1 cellular context compared by ENCODE assay signal in the genomic region with DNA sequence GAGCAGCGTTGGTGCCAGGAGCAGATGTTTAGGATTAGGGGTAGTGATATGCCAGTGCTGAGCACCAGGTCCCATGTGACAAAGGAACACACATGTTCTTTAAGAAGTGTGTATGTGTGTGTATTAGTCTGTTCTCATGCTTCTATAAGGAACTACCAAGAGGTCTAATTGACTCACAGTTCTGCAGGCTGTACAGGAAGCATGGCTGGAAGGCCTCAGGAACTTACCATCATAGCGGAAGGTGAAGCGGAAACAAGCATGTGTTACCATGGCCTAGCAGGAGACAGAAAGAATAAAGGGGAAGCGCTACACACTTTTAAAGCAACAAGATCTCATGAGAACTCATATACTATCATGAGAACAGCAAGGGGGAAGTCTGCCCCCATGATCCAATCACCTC.
TF ChIP-seq lines count a peak whose summit lies in the region.

No MANE protein-coding gene starts in this region.

TF ChIP-seq in GM23338, 12 proteins besides CTCF, POLR2A, EP300 and RAD21 (continued from another document):
- TF ChIP-seq, protein P1, sequence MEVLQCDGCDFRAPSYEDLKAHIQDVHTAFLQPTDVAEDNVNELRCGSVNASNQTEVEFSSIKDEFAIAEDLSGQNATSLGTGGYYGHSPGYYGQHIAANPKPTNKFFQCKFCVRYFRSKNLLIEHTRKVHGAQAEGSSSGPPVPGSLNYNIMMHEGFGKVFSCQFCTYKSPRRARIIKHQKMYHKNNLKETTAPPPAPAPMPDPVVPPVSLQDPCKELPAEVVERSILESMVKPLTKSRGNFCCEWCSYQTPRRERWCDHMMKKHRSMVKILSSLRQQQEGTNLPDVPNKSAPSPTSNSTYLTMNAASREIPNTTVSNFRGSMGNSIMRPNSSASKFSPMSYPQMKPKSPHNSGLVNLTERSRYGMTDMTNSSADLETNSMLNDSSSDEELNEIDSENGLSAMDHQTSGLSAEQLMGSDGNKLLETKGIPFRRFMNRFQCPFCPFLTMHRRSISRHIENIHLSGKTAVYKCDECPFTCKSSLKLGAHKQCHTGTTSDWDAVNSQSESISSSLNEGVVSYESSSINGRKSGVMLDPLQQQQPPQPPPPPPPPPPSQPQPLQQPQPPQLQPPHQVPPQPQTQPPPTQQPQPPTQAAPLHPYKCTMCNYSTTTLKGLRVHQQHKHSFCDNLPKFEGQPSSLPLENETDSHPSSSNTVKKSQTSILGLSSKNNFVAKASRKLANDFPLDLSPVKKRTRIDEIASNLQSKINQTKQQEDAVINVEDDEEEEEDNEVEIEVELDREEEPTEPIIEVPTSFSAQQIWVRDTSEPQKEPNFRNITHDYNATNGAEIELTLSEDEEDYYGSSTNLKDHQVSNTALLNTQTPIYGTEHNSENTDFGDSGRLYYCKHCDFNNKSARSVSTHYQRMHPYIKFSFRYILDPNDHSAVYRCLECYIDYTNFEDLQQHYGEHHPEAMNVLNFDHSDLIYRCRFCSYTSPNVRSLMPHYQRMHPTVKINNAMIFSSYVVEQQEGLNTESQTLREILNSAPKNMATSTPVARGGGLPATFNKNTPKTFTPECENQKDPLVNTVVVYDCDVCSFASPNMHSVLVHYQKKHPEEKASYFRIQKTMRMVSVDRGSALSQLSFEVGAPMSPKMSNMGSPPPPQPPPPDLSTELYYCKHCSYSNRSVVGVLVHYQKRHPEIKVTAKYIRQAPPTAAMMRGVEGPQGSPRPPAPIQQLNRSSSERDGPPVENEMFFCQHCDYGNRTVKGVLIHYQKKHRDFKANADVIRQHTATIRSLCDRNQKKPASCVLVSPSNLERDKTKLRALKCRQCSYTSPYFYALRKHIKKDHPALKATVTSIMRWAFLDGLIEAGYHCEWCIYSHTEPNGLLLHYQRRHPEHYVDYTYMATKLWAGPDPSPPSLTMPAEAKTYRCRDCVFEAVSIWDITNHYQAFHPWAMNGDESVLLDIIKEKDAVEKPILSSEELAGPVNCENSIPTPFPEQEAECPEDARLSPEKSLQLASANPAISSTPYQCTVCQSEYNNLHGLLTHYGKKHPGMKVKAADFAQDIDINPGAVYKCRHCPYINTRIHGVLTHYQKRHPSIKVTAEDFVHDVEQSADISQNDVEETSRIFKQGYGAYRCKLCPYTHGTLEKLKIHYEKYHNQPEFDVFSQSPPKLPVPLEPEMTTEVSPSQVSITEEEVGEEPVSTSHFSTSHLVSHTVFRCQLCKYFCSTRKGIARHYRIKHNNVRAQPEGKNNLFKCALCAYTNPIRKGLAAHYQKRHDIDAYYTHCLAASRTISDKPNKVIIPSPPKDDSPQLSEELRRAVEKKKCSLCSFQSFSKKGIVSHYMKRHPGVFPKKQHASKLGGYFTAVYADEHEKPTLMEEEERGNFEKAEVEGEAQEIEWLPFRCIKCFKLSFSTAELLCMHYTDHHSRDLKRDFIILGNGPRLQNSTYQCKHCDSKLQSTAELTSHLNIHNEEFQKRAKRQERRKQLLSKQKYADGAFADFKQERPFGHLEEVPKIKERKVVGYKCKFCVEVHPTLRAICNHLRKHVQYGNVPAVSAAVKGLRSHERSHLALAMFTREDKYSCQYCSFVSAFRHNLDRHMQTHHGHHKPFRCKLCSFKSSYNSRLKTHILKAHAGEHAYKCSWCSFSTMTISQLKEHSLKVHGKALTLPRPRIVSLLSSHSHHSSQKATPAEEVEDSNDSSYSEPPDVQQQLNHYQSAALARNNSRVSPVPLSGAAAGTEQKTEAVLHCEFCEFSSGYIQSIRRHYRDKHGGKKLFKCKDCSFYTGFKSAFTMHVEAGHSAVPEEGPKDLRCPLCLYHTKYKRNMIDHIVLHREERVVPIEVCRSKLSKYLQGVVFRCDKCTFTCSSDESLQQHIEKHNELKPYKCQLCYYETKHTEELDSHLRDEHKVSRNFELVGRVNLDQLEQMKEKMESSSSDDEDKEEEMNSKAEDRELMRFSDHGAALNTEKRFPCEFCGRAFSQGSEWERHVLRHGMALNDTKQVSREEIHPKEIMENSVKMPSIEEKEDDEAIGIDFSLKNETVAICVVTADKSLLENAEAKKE (CRISPR knock-in tag; IDR thresholded peaks at IDR 0.05), result no peak
- TF ChIP-seq, protein P2, sequence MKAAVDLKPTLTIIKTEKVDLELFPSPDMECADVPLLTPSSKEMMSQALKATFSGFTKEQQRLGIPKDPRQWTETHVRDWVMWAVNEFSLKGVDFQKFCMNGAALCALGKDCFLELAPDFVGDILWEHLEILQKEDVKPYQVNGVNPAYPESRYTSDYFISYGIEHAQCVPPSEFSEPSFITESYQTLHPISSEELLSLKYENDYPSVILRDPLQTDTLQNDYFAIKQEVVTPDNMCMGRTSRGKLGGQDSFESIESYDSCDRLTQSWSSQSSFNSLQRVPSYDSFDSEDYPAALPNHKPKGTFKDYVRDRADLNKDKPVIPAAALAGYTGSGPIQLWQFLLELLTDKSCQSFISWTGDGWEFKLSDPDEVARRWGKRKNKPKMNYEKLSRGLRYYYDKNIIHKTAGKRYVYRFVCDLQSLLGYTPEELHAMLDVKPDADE (IDR thresholded peaks at IDR 0.05), result no peak
- TF ChIP-seq POLR2AphosphoS5 (IDR thresholded peaks at IDR 0.05; ENCODE audit: low read depth), result no peak
- TF ChIP-seq STAT1 (IDR thresholded peaks at IDR 0.05; ENCODE audit: unreplicated experiment), result no peak
